Comparison of ENCODE assay signal across 11 cellular contexts in the genomic region with DNA sequence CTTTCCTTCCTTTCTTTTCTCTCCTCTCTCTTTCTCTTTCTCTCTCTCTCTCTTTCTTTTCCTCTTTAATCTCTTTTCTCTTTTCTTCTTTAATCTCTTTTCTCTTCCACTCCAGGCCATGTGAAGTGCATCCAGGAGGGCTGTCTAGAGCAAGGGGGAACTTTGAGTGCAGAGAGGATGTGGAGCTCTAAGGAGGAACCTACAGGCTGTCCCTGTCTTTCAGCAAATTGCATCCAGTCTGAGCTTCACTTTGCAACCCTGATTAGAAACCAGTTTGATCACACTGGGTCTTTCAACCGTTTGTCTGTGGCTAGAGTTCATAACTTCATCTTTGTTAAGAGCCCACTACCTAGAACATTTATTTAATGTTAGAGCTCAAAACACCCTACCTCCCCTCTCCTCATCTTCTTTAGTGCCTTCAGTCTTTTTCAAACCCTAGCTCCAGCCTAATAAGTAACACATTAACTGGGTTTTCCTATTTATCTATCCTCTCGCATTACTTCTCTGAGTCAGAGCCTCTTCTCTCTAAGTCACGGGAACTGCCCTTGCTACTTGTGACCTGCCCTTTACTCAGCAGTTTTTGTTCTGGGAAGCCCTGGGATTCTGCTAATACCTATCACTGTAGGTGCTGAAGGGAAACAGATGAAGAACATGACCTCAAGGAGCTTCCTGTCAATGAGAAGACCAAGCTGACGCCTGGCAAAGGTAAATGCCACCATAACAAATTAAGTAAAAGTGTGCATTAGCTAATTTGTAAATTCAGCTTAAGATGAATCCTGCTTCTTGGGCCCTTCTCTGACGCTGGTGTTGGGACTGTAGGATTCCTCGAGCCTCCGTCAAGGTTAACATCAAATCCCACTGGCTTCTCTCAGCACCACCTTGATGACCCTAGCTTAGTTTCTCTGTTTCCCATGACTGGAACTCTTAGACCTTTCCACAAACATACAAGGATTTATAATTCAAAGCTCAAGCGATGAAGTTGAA. TPM values are rescaled to one million over a fixed set of nuclear protein-coding genes. Genes with fewer than 3 reads are reported as not detected.
DNase-seq lines count a peak whose midpoint lies in the region; ATAC-seq and TF ChIP-seq lines count a peak whose summit lies in the region.
"Had no signal": no experiment of that assay in that cellular context is flagged by ENCODE, and none has a peak within 500 bp of the region (broad histone marks: within the 10 kb centered on the region; RNA-seq: fewer than 3 reads in every experiment).

A gene with protein sequence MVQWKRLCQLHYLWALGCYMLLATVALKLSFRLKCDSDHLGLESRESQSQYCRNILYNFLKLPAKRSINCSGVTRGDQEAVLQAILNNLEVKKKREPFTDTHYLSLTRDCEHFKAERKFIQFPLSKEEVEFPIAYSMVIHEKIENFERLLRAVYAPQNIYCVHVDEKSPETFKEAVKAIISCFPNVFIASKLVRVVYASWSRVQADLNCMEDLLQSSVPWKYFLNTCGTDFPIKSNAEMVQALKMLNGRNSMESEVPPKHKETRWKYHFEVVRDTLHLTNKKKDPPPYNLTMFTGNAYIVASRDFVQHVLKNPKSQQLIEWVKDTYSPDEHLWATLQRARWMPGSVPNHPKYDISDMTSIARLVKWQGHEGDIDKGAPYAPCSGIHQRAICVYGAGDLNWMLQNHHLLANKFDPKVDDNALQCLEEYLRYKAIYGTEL (plus strand): TSS at position 507 of the 984 bp plus-strand sequence. CDS start 6,456 bp downstream, outside the sequence.

- no peak within 1 kb of the TSS for H3K4me3 ChIP-seq in epithelial cell of esophagus (ENCODE audit: low read length)
- no peak within 1 kb of the TSS for H3K4me3 ChIP-seq in vagina

- TF ChIP-seq CTCF in epithelial cell of esophagus (IDR thresholded peaks at IDR 0.05; ENCODE audit: insufficient read depth, low read depth, low read length, missing control alignments) (no peak), vagina (IDR thresholded peaks at IDR 0.05) (no peak)

- H3K9me3 ChIP-seq in vagina = no peaks in the 10 kb centered on the region

- no peaks in the 10 kb centered on the region for H3K4me1 ChIP-seq in vagina

- TF ChIP-seq POLR2A in vagina (IDR thresholded peaks at IDR 0.05) = no peak

- peak; percentile 22 for DNase-seq in GM03348 (ENCODE audit: low spot score)
- peak; percentile 18 for DNase-seq in NOMO-1 treated with dmso at 0.1 percent for 144 hours (lab: John Stamatoyannopoulos, UW; ENCODE audit: unreplicated experiment)
- peak; percentile 78 for DNase-seq in epithelial cell of esophagus (ENCODE audit: low read depth)
- DNase-seq in myocyte (ENCODE audit: low read depth) = peak; percentile 28
- no peak for DNase-seq in activated effector memory CD4-positive, alpha-beta T cell treated with Interleukin-2 at 50 U/mL for 16 hours
- DNase-seq in vagina (ENCODE audit: extremely low spot score in 2 of 2) = no peak
- no peak for DNase-seq in NCI-H1694 treated with DMSO at 0.1 percent for 48 hours (lab: John Stamatoyannopoulos, UW)
- DNase-seq: islet precursor cell; NCI-H2227 treated with DMSO at 0.1 percent for 48 hours; stimulated activated CD4-positive, alpha-beta T cell treated with anti-CD3 and anti-CD28 coated beads, Interleukin-12 subunit alpha, Interleukin-12 subunit beta, amount 100 ng/mL, for 4 hours had no signal

- no peak for ATAC-seq in GM19397 (IDR thresholded peaks at IDR 0.05; ENCODE audit: unreplicated experiment)

- intact Hi-C loops in vagina (cut with DNase I) = no loop called here

- H3K36me3 ChIP-seq in vagina = no peaks in the 10 kb centered on the region

- H3K27ac ChIP-seq in vagina = no peak within 1 kb of the TSS

- no peaks in the 10 kb centered on the region for H3K27me3 ChIP-seq in vagina

RNA-seq across cellular contexts. Expression of the gene that starts here (rescaled TPM):
- total RNA-seq in myocyte (0.68 and 1.7 TPM in 2 replicates), vagina (1.5 TPM)
- 0.35 TPM for polyA plus RNA-seq in myocyte (2012)

Comparison
In these comparisons a context has a peak if more than half of its experiments do, and no peak if none do; other contexts are left out.
1. DNase-seq: peak in GM03348 (single experiment), NOMO-1 treated with dmso at 0.1 percent for 144 hours (single experiment), epithelial cell of esophagus (single experiment) and myocyte (single experiment); none in activated effector memory CD4-positive, alpha-beta T cell treated with Interleukin-2 at 50 U/mL for 16 hours (single experiment), vagina (0 of 2) and NCI-H1694 treated with DMSO at 0.1 percent for 48 hours (single experiment).